Comparison of ENCODE assay signal across 1 cellular context in genomic region chr5:178661836-178662540, GRCh38.
TF ChIP-seq lines count a peak whose summit lies in the region.

No MANE protein-coding gene starts in this region.

TF ChIP-seq in K562, 482 proteins besides CTCF, POLR2A, EP300 and RAD21:
- TF ChIP-seq USF1 (CRISPR knock-in tag; IDR thresholded peaks at IDR 0.05) (peak; percentile 24; the same call in 1 of the 2 replicates), USF2 (CRISPR knock-in tag; IDR thresholded peaks at IDR 0.05) (0 out of 2 replicates have a peak, but pooled peaks have one; percentile 19), ZC3H4 (CRISPR knock-in tag; IDR thresholded peaks at IDR 0.05; ENCODE audit: borderline replicate concordance) (no peak)
TF ChIP-seq in K562: peak in this region for 2.
